In the genomic region with DNA sequence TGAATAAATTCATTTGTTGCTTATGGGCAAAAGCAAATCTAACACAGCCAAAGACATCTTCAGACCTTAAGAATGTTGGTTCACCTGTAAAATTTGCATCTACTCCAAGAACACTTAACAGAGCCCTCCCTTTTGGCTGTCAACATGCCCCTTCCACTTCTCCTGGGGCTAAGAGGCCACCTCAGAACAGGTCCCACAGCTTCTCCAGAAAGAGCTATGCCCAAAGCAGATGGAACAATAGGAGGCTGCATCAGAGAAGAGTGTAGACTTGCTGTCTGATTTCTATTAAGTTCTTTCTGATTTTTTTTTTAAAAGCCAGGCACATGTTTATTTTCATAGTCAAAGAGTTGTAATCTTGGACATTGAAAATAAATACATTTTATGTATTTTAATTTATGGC, we compare ENCODE assay signal across 19 cellular contexts. TPM values are rescaled to one million over a fixed set of nuclear protein-coding genes. Genes with fewer than 3 reads are reported as not detected.
A peak's percentile ranks its signal among the peaks of the same experiment; 100 is the strongest.
DNase-seq lines count a peak whose midpoint lies in the region; ATAC-seq and TF ChIP-seq lines count a peak whose summit lies in the region.
"Had no signal": no experiment of that assay in that cellular context is flagged by ENCODE, and none has a peak within 500 bp of the region (broad histone marks: within the 10 kb centered on the region; RNA-seq: fewer than 3 reads in every experiment).

No MANE protein-coding gene starts in this region.

- no peak overlapping the region for H3K14ac ChIP-seq in H9 (ENCODE audit: insufficient read depth, low read length)

- TF ChIP-seq CTCF in H9 (conservative IDR thresholded peaks at IDR 0.05) = no peak
- TF ChIP-seq CTCF in osteoblast (IDR thresholded peaks at IDR 0.05; ENCODE audit: extremely low read depth, low read depth, low read length) = no peak

- H3K23ac ChIP-seq in H9 (ENCODE audit: insufficient read length, low read depth, low read length) = no peak overlapping the region

- peaks cover 50 to 52% of the 10 kb centered on the region in 2 experiments for H3K4me1 Mint-ChIP-seq in H9
- H3K4me1 Mint-ChIP-seq: activated CD4-positive, alpha-beta memory T cell treated with anti-CD3 and anti-CD28 coated beads, Interleukin-2, amount 10 ng/mL, durations not matched to agents 7 days and 5 days; activated naive CD4-positive, alpha-beta T cell treated with anti-CD3 and anti-CD28 coated beads, Interleukin-2, amount 10 ng/mL, durations not matched to agents 7 days and 5 days had no signal

- no peaks in the 10 kb centered on the region for H3K36me3 Mint-ChIP-seq in H9 (ENCODE audit: insufficient read depth in 1 of 3, low read depth in 3 of 3)
- H3K36me3 Mint-ChIP-seq: activated naive CD4-positive, alpha-beta T cell treated with anti-CD3 and anti-CD28 coated beads, Interleukin-2, amount 10 ng/mL, durations not matched to agents 7 days and 5 days had no signal

- H2BK15ac ChIP-seq in H9 (ENCODE audit: low read depth, low read length) = no peak overlapping the region

- peak overlapping the region in 2 of 3 experiments; percentile 57 to 61; a peak in 2 of 7 replicates for H3K27ac Mint-ChIP-seq in H9
- H3K27ac Mint-ChIP-seq: activated CD4-positive, alpha-beta memory T cell treated with anti-CD3 and anti-CD28 coated beads, Interleukin-2, amount 10 ng/mL, durations not matched to agents 7 days and 5 days; activated naive CD4-positive, alpha-beta T cell treated with anti-CD3 and anti-CD28 coated beads, Interleukin-2, amount 10 ng/mL, durations not matched to agents 7 days and 5 days; activated T-cell treated with anti-CD3 and anti-CD28 coated beads, Interleukin-2, amount 50 U/mL, for 24 hours; CD4-positive, alpha-beta T cell had no signal

- H3K4me3 Mint-ChIP-seq in H9 = no peak overlapping the region
- H3K4me3 Mint-ChIP-seq: activated CD4-positive, alpha-beta memory T cell treated with anti-CD3 and anti-CD28 coated beads, Interleukin-2, amount 10 ng/mL, durations not matched to agents 7 days and 5 days; activated naive CD4-positive, alpha-beta T cell treated with anti-CD3 and anti-CD28 coated beads, Interleukin-2, amount 10 ng/mL, durations not matched to agents 7 days and 5 days; activated T-cell treated with anti-CD3 and anti-CD28 coated beads, Interleukin-2, amount 50 U/mL, for 24 hours; CD4-positive, alpha-beta T cell had no signal

- H4K20me1 ChIP-seq in H9 (ENCODE audit: control insufficient read depth, insufficient read depth, insufficient read length) = no peaks in the 10 kb centered on the region
- H4K20me1 ChIP-seq in osteoblast (ENCODE audit: insufficient read depth, low read length) = no peaks in the 10 kb centered on the region

- H3K79me1 ChIP-seq in H9 (ENCODE audit: insufficient read depth, low read depth, low read length, poor library complexity, severe bottlenecking) = no peaks in the 10 kb centered on the region

- H3K27ac ChIP-seq in H9 (ENCODE audit: insufficient read length, low read depth, low read length) (no peak overlapping the region), SJSA1 (peak overlapping the region; percentile 59; the same call in 1 of the 2 replicates), osteoblast (ENCODE audit: low read depth, low read length) (no peak overlapping the region)
- H3K27ac ChIP-seq: foreskin keratinocyte, parathyroid adenoma, Peyer's patch had no signal

- H3K9me3 ChIP-seq in H9 (ENCODE audit: control insufficient read depth, low read depth, low read length) (no peaks in the 10 kb centered on the region), SJSA1 (replicated peaks) (no peaks in the 10 kb centered on the region), osteoblast (ENCODE audit: low read depth, low read length) (no peaks in the 10 kb centered on the region)
- H3K9me3 ChIP-seq: Peyer's patch had no signal

- H4K5ac ChIP-seq in H9 (ENCODE audit: insufficient read length, low read depth, low read length) = no peak overlapping the region

- no peaks in the 10 kb centered on the region for H3K9me3 Mint-ChIP-seq in H9
- H3K9me3 Mint-ChIP-seq: activated CD4-positive, alpha-beta memory T cell treated with anti-CD3 and anti-CD28 coated beads, Interleukin-2, amount 10 ng/mL, durations not matched to agents 7 days and 5 days; activated naive CD4-positive, alpha-beta T cell treated with anti-CD3 and anti-CD28 coated beads, Interleukin-2, amount 10 ng/mL, durations not matched to agents 7 days and 5 days; activated T-cell treated with anti-CD3 and anti-CD28 coated beads, Interleukin-2, amount 50 U/mL, for 24 hours; CD4-positive, alpha-beta T cell had no signal

- no peak overlapping the region for H3K4me2 ChIP-seq in H9 (ENCODE audit: insufficient read depth, insufficient read length, low read length)
- no peak overlapping the region for H3K4me2 ChIP-seq in osteoblast (ENCODE audit: insufficient read depth, low read length)

- H2BK20ac ChIP-seq in H9 (ENCODE audit: low read depth, low read length, poor library complexity, severe bottlenecking) = no peak overlapping the region

- no peaks in the 10 kb centered on the region for H3K27me3 ChIP-seq in H9 (ENCODE audit: insufficient read depth, low read length)
- H3K27me3 ChIP-seq in SJSA1 (replicated peaks) = no peaks in the 10 kb centered on the region
- H3K27me3 ChIP-seq in osteoblast (ENCODE audit: insufficient read depth, low read length) = no peaks in the 10 kb centered on the region
- H3K27me3 ChIP-seq: Peyer's patch had no signal

- no peaks in the 10 kb centered on the region for H3K23me2 ChIP-seq in H9 (ENCODE audit: insufficient read length, low read depth, low read length, poor library complexity, severe bottlenecking)

- ATAC-seq in esophagus mucosa (peak; percentile 27), HG03432 (IDR thresholded peaks at IDR 0.05; ENCODE audit: unreplicated experiment) (no peak), HG03108 (IDR thresholded peaks at IDR 0.05; ENCODE audit: unreplicated experiment) (no peak)
- ATAC-seq: left colon had no signal

- H3K4me3 ChIP-seq in SJSA1 (no peak overlapping the region), osteoblast (ENCODE audit: insufficient read depth, low read length) (no peak overlapping the region)
- H3K4me3 ChIP-seq: Peyer's patch had no signal

- H3T11ph ChIP-seq in H9 (ENCODE audit: low read length) = no peak overlapping the region

- H3K79me2 ChIP-seq in H9 (ENCODE audit: insufficient read depth, low read length) (no peaks in the 10 kb centered on the region), osteoblast (ENCODE audit: insufficient read depth, low read length) (no peaks in the 10 kb centered on the region)
- H3K79me2 ChIP-seq: parathyroid adenoma had no signal

- H3K18ac ChIP-seq in H9 (ENCODE audit: insufficient read length, low read depth, low read length) = no peak overlapping the region

- H2BK12ac ChIP-seq in H9 (ENCODE audit: insufficient read length, low read depth, low read length) = no peak overlapping the region

- no peak overlapping the region for H3K56ac ChIP-seq in H9 (ENCODE audit: insufficient read length, low read depth, low read length)

- H3K27me3 Mint-ChIP-seq in H9 (ENCODE audit: low read depth) = peaks cover 4% of the 10 kb centered on the region; the same call in 1 of the 2 replicates

- H3K4me1 ChIP-seq in H9 (ENCODE audit: insufficient read depth, low read length) (peaks cover 14% of the 10 kb centered on the region), SJSA1 (replicated peaks) (peaks cover 37% of the 10 kb centered on the region), osteoblast (ENCODE audit: insufficient read depth, low read length) (peaks cover 25% of the 10 kb centered on the region)
- H3K4me1 ChIP-seq: parathyroid adenoma had no signal

- H2AK5ac ChIP-seq in H9 (ENCODE audit: insufficient read length, low read length) = no peak overlapping the region

- H2AFZ ChIP-seq in H9 (ENCODE audit: low read length) (no peak overlapping the region), osteoblast (ENCODE audit: low read length) (no peak overlapping the region)
- H2AFZ ChIP-seq: parathyroid adenoma had no signal

- H2BK5ac ChIP-seq in H9 (ENCODE audit: insufficient read length, low read length) = no peak overlapping the region

- H4K91ac ChIP-seq in H9 (ENCODE audit: insufficient read length, low read depth, low read length) = no peak overlapping the region

- H2BK120ac ChIP-seq in H9 (ENCODE audit: low read depth, low read length, poor library complexity, severe bottlenecking) = no peak overlapping the region

- no peak overlapping the region for H3K9ac ChIP-seq in H9 (ENCODE audit: extremely low read depth, insufficient read length, low read length)
- H3K9ac ChIP-seq: parathyroid adenoma had no signal

- H3K4ac ChIP-seq in H9 (ENCODE audit: low read depth, low read length) = no peak overlapping the region

- DNase-seq in H9 (no peak), SJSA1 (ENCODE audit: low read depth in 1 of 2, low spot score in 2 of 2) (no peak), osteoblast (ENCODE audit: insufficient read length, low spot score, missing footprints) (peak; percentile 46), NCI-H748 treated with DMSO at 0.1 percent for 48 hours (lab: John Stamatoyannopoulos, UW) (no peak), NCI-H187 (lab: John Stamatoyannopoulos, UW) (no peak)
- DNase-seq: activated CD4-positive, alpha-beta memory T cell treated with anti-CD3 and anti-CD28 coated beads, Interleukin-2, amount 10 ng/mL, durations not matched to agents 7 days and 5 days; activated naive CD4-positive, alpha-beta T cell treated with anti-CD3 and anti-CD28 coated beads, Interleukin-2, amount 10 ng/mL, durations not matched to agents 7 days and 5 days; activated T-cell treated with anti-CD3 and anti-CD28 coated beads, Interleukin-2, amount 50 U/mL, for 24 hours; CD4-positive, alpha-beta T cell; KG1; NCI-H1092 treated with DMSO at 0.1 percent for 48 hours; stimulated activated CD4-positive, alpha-beta T cell treated with anti-CD3 and anti-CD28 coated beads, Interleukin-2, amount 100 ng/mL, for 48 hours had no signal

- H3K36me3 ChIP-seq in SJSA1 = no peaks in the 10 kb centered on the region
- H3K36me3 ChIP-seq in osteoblast (ENCODE audit: insufficient read depth, low read length) = no peaks in the 10 kb centered on the region
- H3K36me3 ChIP-seq: Peyer's patch had no signal

- H4K8ac ChIP-seq in H9 (replicated peaks; ENCODE audit: insufficient read length, low read depth, low read length) = no peak overlapping the region

RNA-seq across cellular contexts. Expression of a gene that starts 26.1 kb away (rescaled TPM):
- total RNA-seq in H9 (2021) (3.1 and 3.3 TPM in 2 replicates), esophagus mucosa (2.9 TPM), osteoblast (0.29 and 0.36 TPM in 2 replicates)
- total RNA-seq in SJSA1 (2014; rRNA removed; shearing (Covaris generic)) = 0.05 TPM in 1 of 2 replicates, not detected in the other
- total RNA-seq: CD4-positive, alpha-beta T cell; foreskin keratinocyte had no signal
